1 cellular context compared by ENCODE assay signal in the genomic region with DNA sequence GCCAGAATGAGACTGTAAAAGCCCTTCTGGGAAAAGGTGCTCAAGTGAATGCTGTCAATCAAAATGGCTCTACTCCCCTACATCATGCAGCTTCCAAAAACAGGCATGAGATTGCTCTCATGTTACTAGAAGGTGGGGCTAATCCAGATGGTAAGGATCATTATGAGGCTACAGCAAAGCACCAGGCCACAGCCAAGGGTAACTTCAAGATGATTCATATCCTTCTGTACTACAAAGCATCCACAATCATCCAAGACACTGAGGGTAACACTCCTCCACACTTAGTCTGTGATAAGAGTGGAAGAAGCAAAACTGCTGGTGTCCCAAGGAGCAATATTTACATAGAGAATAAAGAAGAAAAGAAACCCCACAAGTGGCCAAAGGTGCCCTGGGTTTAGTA.
TF ChIP-seq lines count a peak whose summit lies in the region.

No MANE protein-coding gene starts in this region.

TF ChIP-seq in IMR-90, 13 proteins besides CTCF, POLR2A, EP300 and RAD21:
- no peak for TF ChIP-seq BHLHE40 (IDR thresholded peaks at IDR 0.05; ENCODE audit: low read depth, low read length)
- TF ChIP-seq CEBPB (IDR thresholded peaks at IDR 0.05; ENCODE audit: low read depth, low read length): no peak
- no peak for TF ChIP-seq NFE2L2 (IDR thresholded peaks at IDR 0.05; ENCODE audit: low read depth, low read length)
- TF ChIP-seq RFX5 (IDR thresholded peaks at IDR 0.05; ENCODE audit: low read depth, low read length): no peak
- TF ChIP-seq, protein P1, sequence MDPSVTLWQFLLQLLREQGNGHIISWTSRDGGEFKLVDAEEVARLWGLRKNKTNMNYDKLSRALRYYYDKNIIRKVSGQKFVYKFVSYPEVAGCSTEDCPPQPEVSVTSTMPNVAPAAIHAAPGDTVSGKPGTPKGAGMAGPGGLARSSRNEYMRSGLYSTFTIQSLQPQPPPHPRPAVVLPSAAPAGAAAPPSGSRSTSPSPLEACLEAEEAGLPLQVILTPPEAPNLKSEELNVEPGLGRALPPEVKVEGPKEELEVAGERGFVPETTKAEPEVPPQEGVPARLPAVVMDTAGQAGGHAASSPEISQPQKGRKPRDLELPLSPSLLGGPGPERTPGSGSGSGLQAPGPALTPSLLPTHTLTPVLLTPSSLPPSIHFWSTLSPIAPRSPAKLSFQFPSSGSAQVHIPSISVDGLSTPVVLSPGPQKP (IDR thresholded peaks at IDR 0.05; ENCODE audit: borderline replicate concordance, low read depth, low read length): no peak
- TF ChIP-seq, protein P2, sequence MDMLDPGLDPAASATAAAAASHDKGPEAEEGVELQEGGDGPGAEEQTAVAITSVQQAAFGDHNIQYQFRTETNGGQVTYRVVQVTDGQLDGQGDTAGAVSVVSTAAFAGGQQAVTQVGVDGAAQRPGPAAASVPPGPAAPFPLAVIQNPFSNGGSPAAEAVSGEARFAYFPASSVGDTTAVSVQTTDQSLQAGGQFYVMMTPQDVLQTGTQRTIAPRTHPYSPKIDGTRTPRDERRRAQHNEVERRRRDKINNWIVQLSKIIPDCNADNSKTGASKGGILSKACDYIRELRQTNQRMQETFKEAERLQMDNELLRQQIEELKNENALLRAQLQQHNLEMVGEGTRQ (IDR thresholded peaks at IDR 0.05; ENCODE audit: low read depth, low read length): no peak
- TF ChIP-seq CHD1 (IDR thresholded peaks at IDR 0.05; ENCODE audit: low read depth, low read length): no peak
- TF ChIP-seq SMC3 (IDR thresholded peaks at IDR 0.05; ENCODE audit: low read depth, low read length): no peak
- no peak for TF ChIP-seq FOS (IDR thresholded peaks at IDR 0.05; ENCODE audit: low read depth, low read length)
- TF ChIP-seq MXI1 (IDR thresholded peaks at IDR 0.05; ENCODE audit: borderline replicate concordance, low read depth, low read length): no peak
- TF ChIP-seq MAFK (IDR thresholded peaks at IDR 0.05; ENCODE audit: low read depth, low read length): no peak
